25 cellular contexts compared by ENCODE assay signal in genomic region chr3:44682182-44682896, GRCh38. TPM values are rescaled to one million over a fixed set of nuclear protein-coding genes. Genes with fewer than 3 reads are reported as not detected.
DNase-seq lines count a peak whose midpoint lies in the region; ATAC-seq, FAIRE-seq and TF ChIP-seq lines count a peak whose summit lies in the region.
"Had no signal": no experiment of that assay in that cellular context is flagged by ENCODE, and none has a peak within 500 bp of the region (broad histone marks: within the 10 kb centered on the region; RNA-seq: fewer than 3 reads in every experiment).

No MANE protein-coding gene starts in this region.

- no peak for TF ChIP-seq POLR2A in H54 (IDR thresholded peaks at IDR 0.05; ENCODE audit: low read depth, low read length)
- no peak for TF ChIP-seq POLR2A in heart left ventricle (IDR thresholded peaks at IDR 0.05)

- peak; percentile 15 for FAIRE-seq in H54 (lab: Jason Lieb, UNC)
- FAIRE-seq: pancreas had no signal

- intact Hi-C loops in heart left ventricle (cut with DNase I), result no loop called here

- in situ Hi-C loops in KBM-7 (cut with MboI; ENCODE audit: low pct_unique_long_range_greater_than_20kb, low sequenced_read_pairs), result no loop called here

- H3K4me3 ChIP-seq in heart left ventricle, result no peak overlapping the region
- H3K4me3 ChIP-seq: adrenal gland, BLaER1, coronary artery, pancreas, right lobe of liver, thyroid gland had no signal

- peaks cover 0 to 36% (median 2%) of the 10 kb centered on the region in 12 donors for H3K9me3 ChIP-seq in heart left ventricle
- H3K9me3 ChIP-seq: adrenal gland, pancreas, right lobe of liver, thyroid gland had no signal

- H3K27me3 ChIP-seq in heart left ventricle, result peaks cover 0 to 5% (median 0%) of the 10 kb centered on the region in 9 donors
- H3K27me3 ChIP-seq: adrenal gland, pancreas, right lobe of liver, thyroid gland had no signal

- H3K4me1 ChIP-seq in heart left ventricle, result peaks cover 0 to 12% (median 5%) of the 10 kb centered on the region in 12 donors
- H3K4me1 ChIP-seq: BLaER1, right lobe of liver had no signal

- DNase-seq in H54 (ENCODE audit: insufficient read length, low spot score) (no peak), SW480 (ENCODE audit: low spot score) (peak; percentile 78), fibroblast of peridontal ligament (ENCODE audit: extremely low read depth) (peak; percentile 2), heart left ventricle (no peak), DMS79 treated with DMSO at 0.1 percent for 48 hours (lab: John Stamatoyannopoulos, UW) (no peak), KBM-7 (no peak)
- DNase-seq: activated effector memory CD4-positive, alpha-beta T cell treated with anti-CD3 and anti-CD28 coated beads, Interleukin-2, amount 50 U/mL, for 16 hours; adrenal gland; Calu3; foreskin melanocyte; GDM1; mesendoderm; natural killer cell; NCI-H1048; NCI-H2081 treated with DMSO at 0.1 percent for 48 hours; NCI-H524 treated with DMSO at 0.1 percent for 48 hours; pancreas; right lobe of liver; Right ventricle myocardium superior; stimulated activated naive CD4-positive, alpha-beta T cell; T-cell; thyroid gland had no signal

- peaks cover 0 to 3% (median 0%) of the 10 kb centered on the region in 9 donors for H3K36me3 ChIP-seq in heart left ventricle
- H3K36me3 ChIP-seq: adrenal gland, BLaER1, pancreas, right lobe of liver, thyroid gland had no signal

- no peak overlapping the region for H3K27ac ChIP-seq in heart left ventricle
- H3K27ac ChIP-seq: adrenal gland, BLaER1, coronary artery, pancreas, right lobe of liver, thyroid gland had no signal

- ATAC-seq in heart left ventricle (no peak), GM19035 (IDR thresholded peaks at IDR 0.05; ENCODE audit: unreplicated experiment) (no peak)
- ATAC-seq: natural killer cell, pancreas, right lobe of liver, T-cell had no signal

- TF ChIP-seq CTCF in heart left ventricle (IDR thresholded peaks at IDR 0.05), result no peak

- 94 to 98% (median 96%) methylated on average over 2 of the region's 2 CpGs for WGBS in heart left ventricle, 4 donors

RNA-seq across cellular contexts. Expression of gene ZNF502, which starts 30.1 kb away (rescaled TPM):
- 1 to 10 TPM; 1.9 to 4.8 (median 3.5) TPM for total RNA-seq in heart left ventricle
- 1 to 10 TPM; 1.9 to 3.4 TPM for polyA plus RNA-seq in heart left ventricle

RNA-seq across cellular contexts. Expression of gene ZNF35, which starts 33.8 kb away (rescaled TPM):
- 10 to 100 TPM in 1 of 9 donors, 1 to 10 TPM in 8; 6.0 to 14.6 (median 6.5) TPM for total RNA-seq in heart left ventricle
- 1 to 10 TPM; 3.6 to 7.7 TPM for polyA plus RNA-seq in heart left ventricle

RNA-seq across cellular contexts. Expression of gene ZNF501, which starts 47.1 kb away (rescaled TPM):
- 1 to 10 TPM; 1.8 to 5.5 (median 3.9) TPM for total RNA-seq in heart left ventricle
- polyA plus RNA-seq in heart left ventricle, result 1 to 10 TPM; 1.1 to 2.9 TPM

RNA-seq across cellular contexts. Expression of gene ZNF197, which starts 57.5 kb away (rescaled TPM):
- total RNA-seq in heart left ventricle, result 10 to 100 TPM in 8 of 9 donors, 1 to 10 TPM in 1; 7.8 to 16.4 (median 11.9) TPM
- 1 to 10 TPM; 6.6 to 7.7 TPM for polyA plus RNA-seq in heart left ventricle

Comparison
In these comparisons a context has a peak if more than half of its experiments do, and no peak if none do; other contexts are left out.
1. DNase-seq: peak in SW480 (single experiment) and fibroblast of peridontal ligament (single experiment); none in H54 (single experiment), heart left ventricle (0 of 5), DMS79 treated with DMSO at 0.1 percent for 48 hours (single experiment) and KBM-7 (single experiment).